ENCODE assay signal across 19 cellular contexts in genomic region chr2:207629553-207629952, GRCh38.
"Had no signal": no experiment of that assay in that cellular context is flagged by ENCODE, and none has a peak within 500 bp of the region (broad histone marks: within the 10 kb centered on the region; RNA-seq: fewer than 3 reads in every experiment).

No MANE protein-coding gene starts in this region.

- H3K36me3 Mint-ChIP-seq: immature natural killer cell; stimulated activated naive B cell treated with anti-CD40 and anti-IgM and Interleukin-4, amounts not matched to agents 10 μg/mL and 1 μg/mL and 100 μg/mL, for 72 hours had no signal

- H3K27ac ChIP-seq: esophagus muscularis mucosa, gastroesophageal sphincter, spleen, tibial artery, uterus had no signal

- H3K27me3 ChIP-seq: esophagus muscularis mucosa, gastroesophageal sphincter, spleen, tibial artery, uterus had no signal

- DNase-seq: activated effector memory CD4-positive, alpha-beta T cell treated with anti-CD3 and anti-CD28 coated beads, Interleukin-2, amount 50 U/mL, for 16 hours; activated T-cell treated with anti-CD3 and anti-CD28 coated beads, Interleukin-2, amount 50 U/mL, for 72 hours; amniotic stem cell; effector CD8-positive, alpha-beta T cell; immature natural killer cell; nephron progenitor cell; occipital lobe; posterior cingulate gyrus; retina; spleen; stimulated activated CD4-positive, alpha-beta T cell treated with anti-CD3 and anti-CD28 coated beads, Interleukin-4, amount 100 ng/mL, for 4 hours; stimulated activated naive B cell treated with anti-CD40 and anti-IgM and Interleukin-4, amounts not matched to agents 10 μg/mL and 1 μg/mL and 100 μg/mL, for 72 hours; tibial artery; uterus had no signal

- H3K27me3 Mint-ChIP-seq: dendritic cell treated with granulocyte-macrophage colony-stimulating factor and Interleukin-4, amounts not matched to agents 40 ng/mL and 50 ng/mL, for 4 days; stimulated activated naive B cell treated with anti-CD40 and anti-IgM and Interleukin-4, amounts not matched to agents 10 μg/mL and 1 μg/mL and 100 μg/mL, for 72 hours had no signal

- H3K4me1 ChIP-seq: uterus had no signal

- H3K4me3 Mint-ChIP-seq: activated T-cell treated with anti-CD3 and anti-CD28 coated beads, Interleukin-2, amount 50 U/mL, for 72 hours; dendritic cell treated with granulocyte-macrophage colony-stimulating factor and Interleukin-4, amounts not matched to agents 40 ng/mL and 50 ng/mL, for 4 days; immature natural killer cell; nephron progenitor cell; stimulated activated naive B cell treated with anti-CD40 and anti-IgM and Interleukin-4, amounts not matched to agents 10 μg/mL and 1 μg/mL and 100 μg/mL, for 72 hours had no signal

- H3K4me3 ChIP-seq: esophagus muscularis mucosa, gastroesophageal sphincter, spleen, tibial artery, uterus had no signal

- H3K9me3 ChIP-seq: esophagus muscularis mucosa, gastroesophageal sphincter, spleen, tibial artery, uterus had no signal

- ATAC-seq: activated CD4-positive, CD25-positive, alpha-beta regulatory T cell treated with anti-CD3 and anti-CD28 coated beads, Interleukin-2, amount 50 U/mL, for 24 hours; activated naive CD4-positive, alpha-beta T cell treated with anti-CD3 and anti-CD28 coated beads, Interleukin-2, amount 50 U/mL, for 72 hours; activated T-cell treated with anti-CD3 and anti-CD28 coated beads, Interleukin-2, amount 50 U/mL, for 72 hours; gastroesophageal sphincter; stimulated activated naive B cell treated with anti-CD40 and anti-IgM and Interleukin-4, amounts not matched to agents 10 μg/mL and 1 μg/mL and 100 μg/mL, for 72 hours had no signal

- H3K27ac Mint-ChIP-seq: activated naive CD4-positive, alpha-beta T cell treated with anti-CD3 and anti-CD28 coated beads, Interleukin-2, amount 50 U/mL, for 72 hours; activated T-cell treated with anti-CD3 and anti-CD28 coated beads, Interleukin-2, amount 50 U/mL, for 72 hours; dendritic cell treated with granulocyte-macrophage colony-stimulating factor and Interleukin-4, amounts not matched to agents 40 ng/mL and 50 ng/mL, for 4 days had no signal

- H3K36me3 ChIP-seq: esophagus muscularis mucosa, gastroesophageal sphincter, spleen, tibial artery, uterus had no signal

- H3K9me3 Mint-ChIP-seq: activated naive CD4-positive, alpha-beta T cell treated with anti-CD3 and anti-CD28 coated beads, Interleukin-2, amount 50 U/mL, for 72 hours; activated T-cell treated with anti-CD3 and anti-CD28 coated beads, Interleukin-2, amount 50 U/mL, for 72 hours; dendritic cell treated with granulocyte-macrophage colony-stimulating factor and Interleukin-4, amounts not matched to agents 40 ng/mL and 50 ng/mL, for 4 days; immature natural killer cell; nephron progenitor cell; stimulated activated naive B cell treated with anti-CD40 and anti-IgM and Interleukin-4, amounts not matched to agents 10 μg/mL and 1 μg/mL and 100 μg/mL, for 72 hours had no signal
